In the genomic region with DNA sequence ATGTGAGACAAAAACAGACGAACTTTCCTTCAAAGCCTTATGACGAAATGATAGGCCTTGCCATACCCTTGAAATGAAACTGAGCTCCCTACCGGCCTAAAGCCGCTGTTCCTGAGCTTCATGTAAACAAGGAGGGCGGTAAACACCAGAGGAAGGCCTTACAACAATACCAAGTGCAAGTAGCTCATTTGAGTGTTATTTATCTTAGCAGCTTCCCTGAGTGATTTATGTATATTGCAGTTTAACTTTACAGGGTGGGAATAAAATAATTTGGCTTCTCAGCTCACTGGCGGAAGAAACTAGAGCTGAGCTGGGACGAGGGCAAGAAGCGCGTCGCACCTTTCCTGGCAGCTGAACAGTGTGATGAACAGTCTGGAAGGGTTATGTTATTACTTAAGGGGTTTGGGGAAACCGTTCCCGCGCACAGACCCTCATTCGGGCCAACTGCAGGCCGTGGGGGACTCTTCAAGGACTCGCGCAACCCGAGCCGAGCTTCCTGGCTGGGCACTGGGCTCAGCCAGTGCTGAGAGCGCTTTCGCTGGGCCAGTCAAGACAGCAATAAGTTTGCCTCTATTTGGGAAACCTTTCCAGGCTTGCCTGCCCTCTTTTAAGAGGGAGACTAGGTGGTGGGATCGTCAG, we compare ENCODE assay signal across 1 cellular context.
A peak's percentile ranks its signal among the peaks of the same experiment; 100 is the strongest.
TF ChIP-seq lines count a peak whose summit lies in the region.

No MANE protein-coding gene starts in this region.

TF ChIP-seq in HepG2, 621 proteins besides CTCF, POLR2A, EP300 and RAD21 (continued from another document):
- TF ChIP-seq TBX2 (CRISPR knock-in tag; IDR thresholded peaks at IDR 0.05; ENCODE audit: borderline replicate concordance) (no peak), MXD4 (CRISPR knock-in tag; IDR thresholded peaks at IDR 0.05) (no peak), RBM22 (optimal IDR thresholded peaks at IDR 0.05; ENCODE audit: low read length) (peak; percentile 10), TMF1 (CRISPR knock-in tag; IDR thresholded peaks at IDR 0.05; ENCODE audit: low read depth) (0 out of 2 replicates have a peak, but pooled peaks have one; percentile 9), ZNF788 (CRISPR knock-in tag; IDR thresholded peaks at IDR 0.05; ENCODE audit: borderline replicate concordance) (no peak), ZBTB38 (CRISPR knock-in tag; IDR thresholded peaks at IDR 0.05) (peak; percentile 57; the same call in 1 of the 2 replicates), KLF16 (CRISPR knock-in tag; IDR thresholded peaks at IDR 0.05) (no peak), YEATS2 (CRISPR knock-in tag; IDR thresholded peaks at IDR 0.05; ENCODE audit: borderline replicate concordance) (peak; percentile 4; the same call in 1 of the 2 replicates), ARID2 (CRISPR knock-in tag; IDR thresholded peaks at IDR 0.05; ENCODE audit: borderline replicate concordance) (0 out of 2 replicates have a peak, but pooled peaks have one; percentile 7), ZNF780A (CRISPR knock-in tag; IDR thresholded peaks at IDR 0.05) (0 out of 2 replicates have a peak, but pooled peaks have one; percentile 12), FOXP1 (IDR thresholded peaks at IDR 0.05) (no peak), FOXP1 (CRISPR knock-in tag; IDR thresholded peaks at IDR 0.05) (peak; percentile 86), ZNF772 (CRISPR knock-in tag; IDR thresholded peaks at IDR 0.05) (0 out of 2 replicates have a peak, but pooled peaks have one; percentile 3), FOXA3 (CRISPR knock-in tag; IDR thresholded peaks at IDR 0.05) (peak; percentile 86), ZNF232 (CRISPR knock-in tag; IDR thresholded peaks at IDR 0.05; ENCODE audit: borderline replicate concordance) (no peak), ZNF264 (CRISPR knock-in tag; IDR thresholded peaks at IDR 0.05) (no peak), ZNF205 (CRISPR knock-in tag; IDR thresholded peaks at IDR 0.05) (no peak), ZNF343 (CRISPR knock-in tag; IDR thresholded peaks at IDR 0.05) (0 out of 2 replicates have a peak, but pooled peaks have one; percentile 2), RBAK (CRISPR knock-in tag; IDR thresholded peaks at IDR 0.05) (no peak), HDAC6 (IDR thresholded peaks at IDR 0.05; ENCODE audit: low read depth, low read length) (no peak), ZNF550 (CRISPR knock-in tag; IDR thresholded peaks at IDR 0.05; ENCODE audit: borderline replicate concordance) (0 out of 2 replicates have a peak, but pooled peaks have one; percentile 46), ZNF510 (CRISPR knock-in tag; IDR thresholded peaks at IDR 0.05; ENCODE audit: low read depth) (peak; percentile 24; the same call in 1 of the 2 replicates), LCORL (IDR thresholded peaks at IDR 0.05) (no peak), LCORL (CRISPR knock-in tag; IDR thresholded peaks at IDR 0.05) (peak; percentile 38; the same call in 1 of the 2 replicates), ZNF230 (CRISPR knock-in tag; IDR thresholded peaks at IDR 0.05) (0 out of 2 replicates have a peak, but pooled peaks have one; percentile 7), FOXK1 (CRISPR knock-in tag; IDR thresholded peaks at IDR 0.05; ENCODE audit: borderline replicate concordance, low read depth) (peak; percentile 77), ZFX (CRISPR knock-in tag; IDR thresholded peaks at IDR 0.05; ENCODE audit: low read depth) (peak; percentile 29), MXI1 (IDR thresholded peaks at IDR 0.05; ENCODE audit: borderline replicate concordance, low read depth, low read length) (no peak), RXRA (CRISPR knock-in tag; IDR thresholded peaks at IDR 0.05) (no peak), SMAD3 (CRISPR knock-in tag; IDR thresholded peaks at IDR 0.05) (0 out of 2 replicates have a peak, but pooled peaks have one; percentile 5), ZNF782 (CRISPR knock-in tag; IDR thresholded peaks at IDR 0.05; ENCODE audit: borderline replicate concordance) (no peak), FOXK2 (IDR thresholded peaks at IDR 0.05) (peak; percentile 81; the same call in 1 of the 2 replicates), SP5 (CRISPR knock-in tag; IDR thresholded peaks at IDR 0.05; ENCODE audit: borderline replicate concordance, low read depth) (no peak), FOXA1 (IDR thresholded peaks at IDR 0.05) (no peak), FOXA1 (CRISPR knock-in tag; IDR thresholded peaks at IDR 0.05) (peak; percentile 85), SALL2 (CRISPR knock-in tag; IDR thresholded peaks at IDR 0.05) (no peak), ZSCAN31 (CRISPR knock-in tag; IDR thresholded peaks at IDR 0.05; ENCODE audit: low read depth) (0 out of 2 replicates have a peak, but pooled peaks have one; percentile 16)
- TF ChIP-seq, protein P1, sequence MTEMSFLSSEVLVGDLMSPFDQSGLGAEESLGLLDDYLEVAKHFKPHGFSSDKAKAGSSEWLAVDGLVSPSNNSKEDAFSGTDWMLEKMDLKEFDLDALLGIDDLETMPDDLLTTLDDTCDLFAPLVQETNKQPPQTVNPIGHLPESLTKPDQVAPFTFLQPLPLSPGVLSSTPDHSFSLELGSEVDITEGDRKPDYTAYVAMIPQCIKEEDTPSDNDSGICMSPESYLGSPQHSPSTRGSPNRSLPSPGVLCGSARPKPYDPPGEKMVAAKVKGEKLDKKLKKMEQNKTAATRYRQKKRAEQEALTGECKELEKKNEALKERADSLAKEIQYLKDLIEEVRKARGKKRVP (CRISPR knock-in tag; IDR thresholded peaks at IDR 0.05): 0 out of 4 replicates have a peak, but pooled peaks of 1 of the 2 experiments have one; percentile 28
- TF ChIP-seq, protein P2, sequence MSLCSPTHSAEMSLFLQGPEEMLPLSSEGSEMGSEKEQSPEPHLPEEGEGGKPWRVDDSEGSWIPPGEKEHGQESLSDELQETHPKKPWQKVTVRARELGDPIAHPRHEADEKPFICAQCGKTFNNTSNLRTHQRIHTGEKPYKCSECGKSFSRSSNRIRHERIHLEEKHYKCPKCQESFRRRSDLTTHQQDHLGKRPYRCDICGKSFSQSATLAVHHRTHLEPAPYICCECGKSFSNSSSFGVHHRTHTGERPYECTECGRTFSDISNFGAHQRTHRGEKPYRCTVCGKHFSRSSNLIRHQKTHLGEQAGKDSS (CRISPR knock-in tag; IDR thresholded peaks at IDR 0.05; ENCODE audit: borderline replicate concordance, low read depth): 0 out of 2 replicates have a peak, but pooled peaks have one; percentile 14
- TF ChIP-seq, protein P3, sequence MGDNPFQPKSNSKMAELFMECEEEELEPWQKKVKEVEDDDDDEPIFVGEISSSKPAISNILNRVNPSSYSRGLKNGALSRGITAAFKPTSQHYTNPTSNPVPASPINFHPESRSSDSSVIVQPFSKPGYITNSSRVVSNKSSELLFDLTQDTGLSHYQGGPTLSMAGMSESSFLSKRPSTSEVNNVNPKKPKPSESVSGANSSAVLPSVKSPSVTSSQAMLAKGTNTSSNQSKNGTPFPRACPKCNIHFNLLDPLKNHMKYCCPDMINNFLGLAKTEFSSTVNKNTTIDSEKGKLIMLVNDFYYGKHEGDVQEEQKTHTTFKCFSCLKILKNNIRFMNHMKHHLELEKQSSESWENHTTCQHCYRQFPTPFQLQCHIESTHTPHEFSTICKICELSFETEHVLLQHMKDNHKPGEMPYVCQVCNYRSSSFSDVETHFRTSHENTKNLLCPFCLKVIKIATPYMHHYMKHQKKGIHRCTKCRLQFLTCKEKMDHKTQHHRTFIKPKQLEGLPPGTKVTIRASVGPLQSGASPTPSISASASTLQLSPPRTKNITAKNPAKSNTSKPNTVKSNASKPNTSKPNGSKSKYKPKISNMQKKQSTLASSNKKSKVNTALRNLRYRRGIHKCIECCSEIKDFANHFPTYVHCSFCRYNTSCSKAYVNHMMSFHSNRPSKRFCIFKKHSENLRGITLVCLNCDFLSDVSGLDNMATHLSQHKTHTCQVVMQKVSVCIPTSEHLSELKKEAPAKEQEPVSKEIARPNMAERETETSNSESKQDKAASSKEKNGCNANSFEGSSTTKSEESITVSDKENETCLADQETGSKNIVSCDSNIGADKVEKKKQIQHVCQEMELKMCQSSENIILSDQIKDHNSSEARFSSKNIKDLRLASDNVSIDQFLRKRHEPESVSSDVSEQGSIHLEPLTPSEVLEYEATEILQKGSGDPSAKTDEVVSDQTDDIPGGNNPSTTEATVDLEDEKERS (CRISPR knock-in tag; IDR thresholded peaks at IDR 0.05): peak; percentile 67; the same call in 1 of the 2 replicates
- TF ChIP-seq, protein P4, sequence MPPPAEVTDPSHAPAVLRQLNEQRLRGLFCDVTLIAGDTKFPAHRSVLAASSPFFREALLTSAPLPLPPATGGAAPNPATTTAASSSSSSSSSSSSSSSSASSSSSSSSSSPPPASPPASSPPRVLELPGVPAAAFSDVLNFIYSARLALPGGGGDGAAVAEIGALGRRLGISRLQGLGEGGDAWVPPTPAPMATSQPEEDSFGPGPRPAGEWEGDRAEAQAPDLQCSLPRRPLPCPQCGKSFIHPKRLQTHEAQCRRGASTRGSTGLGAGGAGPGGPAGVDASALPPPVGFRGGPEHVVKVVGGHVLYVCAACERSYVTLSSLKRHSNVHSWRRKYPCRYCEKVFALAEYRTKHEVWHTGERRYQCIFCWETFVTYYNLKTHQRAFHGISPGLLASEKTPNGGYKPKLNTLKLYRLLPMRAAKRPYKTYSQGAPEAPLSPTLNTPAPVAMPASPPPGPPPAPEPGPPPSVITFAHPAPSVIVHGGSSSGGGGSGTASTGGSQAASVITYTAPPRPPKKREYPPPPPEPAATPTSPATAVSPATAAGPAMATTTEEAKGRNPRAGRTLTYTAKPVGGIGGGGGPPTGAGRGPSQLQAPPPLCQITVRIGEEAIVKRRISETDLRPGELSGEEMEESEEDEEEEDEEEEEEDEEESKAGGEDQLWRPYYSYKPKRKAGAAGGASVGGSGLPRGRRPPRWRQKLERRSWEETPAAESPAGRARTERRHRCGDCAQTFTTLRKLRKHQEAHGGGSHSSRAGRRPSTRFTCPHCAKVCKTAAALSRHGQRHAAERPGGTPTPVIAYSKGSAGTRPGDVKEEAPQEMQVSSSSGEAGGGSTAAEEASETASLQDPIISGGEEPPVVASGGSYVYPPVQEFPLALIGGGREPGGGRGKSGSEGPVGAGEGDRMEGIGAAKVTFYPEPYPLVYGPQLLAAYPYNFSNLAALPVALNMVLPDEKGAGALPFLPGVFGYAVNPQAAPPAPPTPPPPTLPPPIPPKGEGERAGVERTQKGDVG (CRISPR knock-in tag; IDR thresholded peaks at IDR 0.05; ENCODE audit: borderline replicate concordance): peak; percentile 64; the same call in 1 of the 2 replicates
